In genomic region chr6:73733791-73734190, GRCh38 we compare ENCODE assay signal across 12 cellular contexts. TPM values are rescaled to one million over a fixed set of nuclear protein-coding genes. Genes with fewer than 3 reads are reported as not detected.
DNase-seq lines count a peak whose midpoint lies in the region; TF ChIP-seq lines count a peak whose summit lies in the region.
"Had no signal": no experiment of that assay in that cellular context is flagged by ENCODE, and none has a peak within 500 bp of the region (broad histone marks: within the 10 kb centered on the region; RNA-seq: fewer than 3 reads in every experiment).

No MANE protein-coding gene starts in this region.

- no peak for DNase-seq in T-helper 2 cell treated with Interferon-gamma antibody and Interleukin-4, amounts not matched to agents 5 μg/mL and 100 μg/mL, for 36 hours (ENCODE audit: low spot score)
- no peak for DNase-seq in T-helper 2 cell
- no peak for DNase-seq in endothelial cell (ENCODE audit: low spot score)
- DNase-seq in NCI-H187 (lab: John Stamatoyannopoulos, UW) = no peak
- DNase-seq in foreskin fibroblast = no peak
- DNase-seq in SHP77 (lab: John Stamatoyannopoulos, UW) = no peak
- DNase-seq: NCI-H2029 had no signal

- no peaks in the 10 kb centered on the region for H3K27me3 Mint-ChIP-seq in T-helper 2 cell treated with Interferon-gamma antibody and Interleukin-4, amounts not matched to agents 5 μg/mL and 100 μg/mL, for 36 hours (ENCODE audit: low read depth)
- H3K27me3 Mint-ChIP-seq in endothelial cell (ENCODE audit: unreplicated experiment) = no peaks in the 10 kb centered on the region

- H3K9me3 Mint-ChIP-seq in T-helper 2 cell treated with Interferon-gamma antibody and Interleukin-4, amounts not matched to agents 5 μg/mL and 100 μg/mL, for 36 hours = no peaks in the 10 kb centered on the region
- H3K9me3 Mint-ChIP-seq in endothelial cell (ENCODE audit: unreplicated experiment) = no peaks in the 10 kb centered on the region
- H3K9me3 Mint-ChIP-seq: CD4-positive, CD25-positive, alpha-beta regulatory T cell had no signal

- no peaks in the 10 kb centered on the region for H4K20me1 ChIP-seq in KMS-11 (ENCODE audit: insufficient read depth)

- H3K79me2 ChIP-seq in KMS-11 (ENCODE audit: insufficient read depth, low read depth) = no peaks in the 10 kb centered on the region

- H3K4me3 Mint-ChIP-seq in T-helper 2 cell treated with Interferon-gamma antibody and Interleukin-4, amounts not matched to agents 5 μg/mL and 100 μg/mL, for 36 hours = no peak overlapping the region
- no peak overlapping the region for H3K4me3 Mint-ChIP-seq in endothelial cell (ENCODE audit: unreplicated experiment)
- H3K4me3 Mint-ChIP-seq: CD4-positive, CD25-positive, alpha-beta regulatory T cell had no signal

- H3K27me3 ChIP-seq in KMS-11 (ENCODE audit: insufficient read depth, low read depth) = no peaks in the 10 kb centered on the region
- no peaks in the 10 kb centered on the region for H3K27me3 ChIP-seq in neuron (ENCODE audit: insufficient read depth, low read length)
- H3K27me3 ChIP-seq: BE2C, MG63 had no signal

- no peak overlapping the region for H3K4me2 ChIP-seq in KMS-11

- no peak overlapping the region for H3K9ac ChIP-seq in KMS-11

- no peak overlapping the region for H3K27ac ChIP-seq in KMS-11

- TF ChIP-seq CTCF in KMS-11 (conservative IDR thresholded peaks at IDR 0.05; ENCODE audit: low read depth, low read length) (no peak), endothelial cell (IDR thresholded peaks at IDR 0.05; ENCODE audit: unreplicated experiment) (no peak), foreskin fibroblast (IDR thresholded peaks at IDR 0.05; ENCODE audit: low read depth, low read length) (no peak)

- H3K4me1 ChIP-seq in KMS-11 (ENCODE audit: low read depth, poor library complexity, severe bottlenecking) = peaks cover 8% of the 10 kb centered on the region
- H3K4me1 ChIP-seq in neuron (ENCODE audit: insufficient read depth, low read length) = no peaks in the 10 kb centered on the region
- H3K4me1 ChIP-seq: BE2C had no signal

- H2AFZ ChIP-seq in KMS-11 (ENCODE audit: low read depth) (peak overlapping the region; percentile 74), neuron (ENCODE audit: low read depth, low read length) (peak overlapping the region; percentile 35)

- H3K36me3 ChIP-seq in KMS-11 (ENCODE audit: insufficient read depth) (no peaks in the 10 kb centered on the region), neuron (ENCODE audit: insufficient read depth, low read length) (no peaks in the 10 kb centered on the region)
- H3K36me3 ChIP-seq: BE2C had no signal

- H3K4me3 ChIP-seq in KMS-11 (IDR thresholded peaks at IDR 0.05; ENCODE audit: insufficient read depth, low read depth, low read length) (no peak overlapping the region), neuron (ENCODE audit: low read length) (no peak overlapping the region), foreskin fibroblast (ENCODE audit: low read depth in 1 of 2, low read length in 2 of 2) (no peak overlapping the region)
- H3K4me3 ChIP-seq: MG63 had no signal

- peaks cover 15% of the 10 kb centered on the region for H3K4me1 Mint-ChIP-seq in T-helper 2 cell treated with Interferon-gamma antibody and Interleukin-4, amounts not matched to agents 5 μg/mL and 100 μg/mL, for 36 hours (ENCODE audit: low read depth)
- peaks cover 7% of the 10 kb centered on the region for H3K4me1 Mint-ChIP-seq in endothelial cell (ENCODE audit: unreplicated experiment)

- H3K36me3 Mint-ChIP-seq in T-helper 2 cell treated with Interferon-gamma antibody and Interleukin-4, amounts not matched to agents 5 μg/mL and 100 μg/mL, for 36 hours (ENCODE audit: low read depth) = peaks cover 19% of the 10 kb centered on the region
- H3K36me3 Mint-ChIP-seq in endothelial cell (ENCODE audit: low read depth, unreplicated experiment) = no peaks in the 10 kb centered on the region
- H3K36me3 Mint-ChIP-seq: CD4-positive, CD25-positive, alpha-beta regulatory T cell had no signal

- peak overlapping the region; percentile 26 for H3K27ac Mint-ChIP-seq in T-helper 2 cell treated with Interferon-gamma antibody and Interleukin-4, amounts not matched to agents 5 μg/mL and 100 μg/mL, for 36 hours
- H3K27ac Mint-ChIP-seq in endothelial cell (ENCODE audit: unreplicated experiment) = peak overlapping the region; percentile 28
- H3K27ac Mint-ChIP-seq: CD4-positive, CD25-positive, alpha-beta regulatory T cell had no signal

- H3K9me3 ChIP-seq in neuron (ENCODE audit: low read length) = no peaks in the 10 kb centered on the region
- H3K9me3 ChIP-seq: BE2C, MG63 had no signal

RNA-seq across cellular contexts. Expression of gene CD109, which starts 37.8 kb away (rescaled TPM):
- 60.2 TPM for total RNA-seq in endothelial cell (ENCODE audit: unreplicated experiment)
